ENCODE assay signal across 1 cellular context in genomic region chr19:17339088-17339741, GRCh38.
TF ChIP-seq lines count a peak whose summit lies in the region.

No MANE protein-coding gene starts in this region.

TF ChIP-seq in H1, 55 proteins besides CTCF, POLR2A, EP300 and RAD21:
- TF ChIP-seq SP4 (IDR thresholded peaks at IDR 0.05; ENCODE audit: low read length) (no peak), EGR1 (IDR thresholded peaks at IDR 0.05; ENCODE audit: borderline replicate concordance, low read depth, low read length) (no peak), BACH1 (IDR thresholded peaks at IDR 0.05; ENCODE audit: low read length) (no peak), SP1 (IDR thresholded peaks at IDR 0.05; ENCODE audit: low read depth, low read length) (no peak), KDM4A (IDR thresholded peaks at IDR 0.05; ENCODE audit: low read depth, low read length, severe bottlenecking) (no peak), ATF2 (IDR thresholded peaks at IDR 0.05; ENCODE audit: low read length) (no peak), SUZ12 (IDR thresholded peaks at IDR 0.05; ENCODE audit: low read length) (no peak), GTF2F1 (IDR thresholded peaks at IDR 0.05; ENCODE audit: borderline replicate concordance, low read depth, low read length) (no peak), JUND (IDR thresholded peaks at IDR 0.05; ENCODE audit: low read length) (no peak), E2F6 (IDR thresholded peaks at IDR 0.05) (no peak), SAP30 (IDR thresholded peaks at IDR 0.05; ENCODE audit: insufficient read depth, insufficient replicate concordance, low read length) (no peak), SIN3A (conservative IDR thresholded peaks at IDR 0.05 in 1 of 2, IDR thresholded peaks at IDR 0.05 in 1 of 2; ENCODE audit: low read depth in 1 of 2, low read length in 2 of 2) (no peak), BRCA1 (IDR thresholded peaks at IDR 0.05; ENCODE audit: low read depth, low read length) (no peak), ZNF274 (IDR thresholded peaks at IDR 0.05; ENCODE audit: borderline replicate concordance, extremely low read depth, low read length) (no peak)
TF ChIP-seq in H1: peak in this region for 0.
